In genomic region chr2:69582582-69583176, GRCh38 we compare ENCODE assay signal across 9 cellular contexts.
A peak's percentile ranks its signal among the peaks of the same experiment; 100 is the strongest.
DNase-seq lines count a peak whose midpoint lies in the region; ATAC-seq and TF ChIP-seq lines count a peak whose summit lies in the region.
"Had no signal": no experiment of that assay in that cellular context is flagged by ENCODE, and none has a peak within 500 bp of the region (broad histone marks: within the 10 kb centered on the region; RNA-seq: fewer than 3 reads in every experiment).

No MANE protein-coding gene starts in this region.

- ATAC-seq in HG03342 (IDR thresholded peaks at IDR 0.05; ENCODE audit: unreplicated experiment): no peak

- H3K9me2 ChIP-seq in PC-9 (ENCODE audit: insufficient read depth): no peaks in the 10 kb centered on the region

- CTCF ChIA-PET in PC-9 (lab: Charles Lee): interaction anchor here (0.7 to 1.2 kb wide), 2 partner anchors 16 to 70 kb away, joined by 3 to 4 read pairs; no protein-coding TSS in a partner anchor

- peak overlapping the region; percentile 62 for H3K27ac ChIP-seq in PC-9
- peak overlapping the region; percentile 80 for H3K27ac ChIP-seq in skeletal muscle tissue (ENCODE audit: low read depth, low read length)
- H3K27ac ChIP-seq in uterus: no peak overlapping the region

- peak overlapping the region; percentile 42 for H3K4me2 ChIP-seq in PC-9

- H3K9me3 ChIP-seq in PC-9 (ENCODE audit: insufficient read depth, low read depth) (no peaks in the 10 kb centered on the region), skeletal muscle tissue (ENCODE audit: control insufficient read depth in 3 of 3, low read length in 3 of 3) (no peaks in the 10 kb centered on the region), uterus (no peaks in the 10 kb centered on the region)

- peaks cover 82% of the 10 kb centered on the region for H3K79me2 ChIP-seq in PC-9 (ENCODE audit: low read depth)

- BruUV-seq in PC-9 (replicated peaks; lab: Mats Ljungman, UMichigan): no TSS peak

- DNase-seq in NCI-H1694 treated with DMSO at 0.1 percent for 48 hours (lab: John Stamatoyannopoulos, UW) (peak; percentile 26), NCI-H1694 (lab: John Stamatoyannopoulos, UW) (no peak), PC-9 (no peak), fibroblast of the aortic adventitia (ENCODE audit: low read depth) (peak; percentile 63), ecto neural progenitor cell (ENCODE audit: low spot score) (no peak), uterus (no peak)
- DNase-seq: NCI-H524 had no signal

- H3K9ac ChIP-seq in skeletal muscle tissue (ENCODE audit: low read depth in 1 of 3, low read length in 3 of 3): peak overlapping the region; percentile 26 to 37 (median 35)

- POLR2A ChIA-PET in PC-9 (lab: Charles Lee; ENCODE audit: unreplicated experiment): interaction anchor here (0.6 kb wide), 2 partner anchors 17 to 100 kb away, joined by 5 to 7 read pairs; no protein-coding TSS in a partner anchor

- H2AFZ ChIP-seq in PC-9: no peak overlapping the region

- H3K4me3 ChIP-seq in PC-9 (no peak overlapping the region), fibroblast of the aortic adventitia (ENCODE audit: low read depth, low read length) (no peak overlapping the region), skeletal muscle tissue (ENCODE audit: low read length in 3 of 3) (peak overlapping the region in 2 of 3 donors; percentile 44 to 45), uterus (no peak overlapping the region)

- TF ChIP-seq CTCF in PC-9 (conservative IDR thresholded peaks at IDR 0.05): no peak
- no peak for TF ChIP-seq CTCF in fibroblast of the aortic adventitia (IDR thresholded peaks at IDR 0.05; ENCODE audit: insufficient read depth, low read length)
- no peak for TF ChIP-seq CTCF in uterus (IDR thresholded peaks at IDR 0.05)

- H3K36me3 ChIP-seq in PC-9 (ENCODE audit: low read depth) (no peaks in the 10 kb centered on the region), skeletal muscle tissue (ENCODE audit: control insufficient read depth in 3 of 3, insufficient read depth in 3 of 3, low read length in 3 of 3) (no peaks in the 10 kb centered on the region), uterus (no peaks in the 10 kb centered on the region)

- H3F3A ChIP-seq in PC-9 (ENCODE audit: insufficient read depth, low read depth): peaks cover 7% of the 10 kb centered on the region; the same call in 1 of the 2 replicates

- H4K20me1 ChIP-seq in PC-9 (ENCODE audit: insufficient read depth): no peaks in the 10 kb centered on the region

- intact Hi-C loops in PC-9 (cut with micrococcal nuclease; ENCODE audit: unreplicated experiment) (no loop called here), uterus (cut with DNase I; ENCODE audit: low total_unique reads) (no loop called here)

- no peaks in the 10 kb centered on the region for H3K27me3 ChIP-seq in PC-9 (ENCODE audit: insufficient read depth, low read depth)
- no peaks in the 10 kb centered on the region for H3K27me3 ChIP-seq in skeletal muscle tissue (ENCODE audit: control insufficient read depth in 3 of 3, insufficient read depth in 3 of 3, low read length in 3 of 3)
- no peaks in the 10 kb centered on the region for H3K27me3 ChIP-seq in uterus

- TF ChIP-seq POLR2A in uterus (IDR thresholded peaks at IDR 0.05): no peak

- H3K4me1 ChIP-seq in PC-9 (replicated peaks; ENCODE audit: insufficient read depth) (peaks cover 23% of the 10 kb centered on the region), skeletal muscle tissue (ENCODE audit: control insufficient read depth in 3 of 3, insufficient read depth in 3 of 3, low read length in 3 of 3) (peaks cover 17 to 40% (median 27%) of the 10 kb centered on the region in 3 donors), uterus (no peaks in the 10 kb centered on the region)

Comparison
In these comparisons a context has a peak if more than half of its experiments do, and no peak if none do; other contexts are left out.
1. DNase-seq: peak in NCI-H1694 treated with DMSO at 0.1 percent for 48 hours (single experiment) and fibroblast of the aortic adventitia (single experiment); none in NCI-H1694 (single experiment), PC-9 (0 of 2), ecto neural progenitor cell (single experiment) and uterus (0 of 2).
2. H3K27ac ChIP-seq: peak in PC-9 (single experiment) and skeletal muscle tissue (single experiment); none in uterus (0 of 2).
3. H3K4me3 ChIP-seq: peak in skeletal muscle tissue (2 of 3); none in PC-9 (single experiment), fibroblast of the aortic adventitia (single experiment) and uterus (0 of 2).